In the genomic region with DNA sequence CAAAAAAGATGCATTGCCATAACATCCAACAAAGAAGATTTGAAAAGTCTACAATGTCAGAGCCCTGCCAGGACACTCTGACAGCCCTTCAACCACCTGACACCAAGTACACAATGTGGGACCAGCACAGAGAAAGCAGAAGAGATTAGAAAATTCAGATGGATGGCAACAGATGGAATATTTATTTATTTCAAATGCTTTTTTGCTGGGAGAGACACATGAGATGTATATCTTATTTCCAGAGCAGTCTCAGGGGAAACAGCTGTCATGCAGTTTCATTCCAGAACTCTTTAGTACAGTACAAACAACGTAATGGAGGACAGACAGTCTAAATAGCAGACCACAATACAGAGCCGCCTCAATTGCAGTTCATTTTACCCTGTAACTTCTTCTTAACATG, we compare ENCODE assay signal across 2 cellular contexts.
TF ChIP-seq lines count a peak whose summit lies in the region.

No MANE protein-coding gene starts in this region.

TF ChIP-seq in HepG2, 621 proteins besides CTCF, POLR2A, EP300 and RAD21:
- TF ChIP-seq ETV6 (CRISPR knock-in tag; conservative IDR thresholded peaks at IDR 0.05) (no peak), EZH2 (conservative IDR thresholded peaks at IDR 0.05; ENCODE audit: low read depth, low read length) (no peak), SMC3 (IDR thresholded peaks at IDR 0.05; ENCODE audit: low read length) (no peak), PCBP1 (IDR thresholded peaks at IDR 0.05; ENCODE audit: borderline replicate concordance, low read depth, low read length) (no peak), ZNF335 (CRISPR knock-in tag; IDR thresholded peaks at IDR 0.05) (no peak), HMG20A (CRISPR knock-in tag; IDR thresholded peaks at IDR 0.05; ENCODE audit: borderline replicate concordance) (no peak), ZNF782 (CRISPR knock-in tag; IDR thresholded peaks at IDR 0.05; ENCODE audit: borderline replicate concordance) (no peak), ZNF138 (CRISPR knock-in tag; IDR thresholded peaks at IDR 0.05; ENCODE audit: low read depth) (no peak), ZNF546 (CRISPR knock-in tag; conservative IDR thresholded peaks at IDR 0.05) (no peak), DNMT1 (CRISPR knock-in tag; IDR thresholded peaks at IDR 0.05) (no peak), SP1 (IDR thresholded peaks at IDR 0.05) (no peak), SP1 (CRISPR knock-in tag; IDR thresholded peaks at IDR 0.05) (no peak), KDM6A (CRISPR knock-in tag; IDR thresholded peaks at IDR 0.05; ENCODE audit: low read depth) (no peak), ZNF44 (CRISPR knock-in tag; IDR thresholded peaks at IDR 0.05) (no peak), ZNF296 (CRISPR knock-in tag; conservative IDR thresholded peaks at IDR 0.05) (no peak), KDM3A (CRISPR knock-in tag; IDR thresholded peaks at IDR 0.05; ENCODE audit: low read depth) (no peak), SP5 (CRISPR knock-in tag; IDR thresholded peaks at IDR 0.05; ENCODE audit: borderline replicate concordance, low read depth) (no peak), MTF2 (CRISPR knock-in tag; IDR thresholded peaks at IDR 0.05; ENCODE audit: borderline replicate concordance) (no peak)
- TF ChIP-seq, protein P1, sequence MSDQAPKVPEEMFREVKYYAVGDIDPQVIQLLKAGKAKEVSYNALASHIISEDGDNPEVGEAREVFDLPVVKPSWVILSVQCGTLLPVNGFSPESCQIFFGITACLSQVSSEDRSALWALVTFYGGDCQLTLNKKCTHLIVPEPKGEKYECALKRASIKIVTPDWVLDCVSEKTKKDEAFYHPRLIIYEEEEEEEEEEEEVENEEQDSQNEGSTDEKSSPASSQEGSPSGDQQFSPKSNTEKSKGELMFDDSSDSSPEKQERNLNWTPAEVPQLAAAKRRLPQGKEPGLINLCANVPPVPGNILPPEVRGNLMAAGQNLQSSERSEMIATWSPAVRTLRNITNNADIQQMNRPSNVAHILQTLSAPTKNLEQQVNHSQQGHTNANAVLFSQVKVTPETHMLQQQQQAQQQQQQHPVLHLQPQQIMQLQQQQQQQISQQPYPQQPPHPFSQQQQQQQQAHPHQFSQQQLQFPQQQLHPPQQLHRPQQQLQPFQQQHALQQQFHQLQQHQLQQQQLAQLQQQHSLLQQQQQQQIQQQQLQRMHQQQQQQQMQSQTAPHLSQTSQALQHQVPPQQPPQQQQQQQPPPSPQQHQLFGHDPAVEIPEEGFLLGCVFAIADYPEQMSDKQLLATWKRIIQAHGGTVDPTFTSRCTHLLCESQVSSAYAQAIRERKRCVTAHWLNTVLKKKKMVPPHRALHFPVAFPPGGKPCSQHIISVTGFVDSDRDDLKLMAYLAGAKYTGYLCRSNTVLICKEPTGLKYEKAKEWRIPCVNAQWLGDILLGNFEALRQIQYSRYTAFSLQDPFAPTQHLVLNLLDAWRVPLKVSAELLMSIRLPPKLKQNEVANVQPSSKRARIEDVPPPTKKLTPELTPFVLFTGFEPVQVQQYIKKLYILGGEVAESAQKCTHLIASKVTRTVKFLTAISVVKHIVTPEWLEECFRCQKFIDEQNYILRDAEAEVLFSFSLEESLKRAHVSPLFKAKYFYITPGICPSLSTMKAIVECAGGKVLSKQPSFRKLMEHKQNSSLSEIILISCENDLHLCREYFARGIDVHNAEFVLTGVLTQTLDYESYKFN (CRISPR knock-in tag; conservative IDR thresholded peaks at IDR 0.05), result no peak
- TF ChIP-seq, protein P2, sequence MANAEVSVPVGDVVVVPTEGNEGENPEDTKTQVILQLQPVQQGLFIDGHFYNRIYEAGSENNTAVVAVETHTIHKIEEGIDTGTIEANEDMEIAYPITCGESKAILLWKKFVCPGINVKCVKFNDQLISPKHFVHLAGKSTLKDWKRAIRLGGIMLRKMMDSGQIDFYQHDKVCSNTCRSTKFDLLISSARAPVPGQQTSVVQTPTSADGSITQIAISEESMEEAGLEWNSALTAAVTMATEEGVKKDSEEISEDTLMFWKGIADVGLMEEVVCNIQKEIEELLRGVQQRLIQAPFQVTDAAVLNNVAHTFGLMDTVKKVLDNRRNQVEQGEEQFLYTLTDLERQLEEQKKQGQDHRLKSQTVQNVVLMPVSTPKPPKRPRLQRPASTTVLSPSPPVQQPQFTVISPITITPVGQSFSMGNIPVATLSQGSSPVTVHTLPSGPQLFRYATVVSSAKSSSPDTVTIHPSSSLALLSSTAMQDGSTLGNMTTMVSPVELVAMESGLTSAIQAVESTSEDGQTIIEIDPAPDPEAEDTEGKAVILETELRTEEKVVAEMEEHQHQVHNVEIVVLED (CRISPR knock-in tag; IDR thresholded peaks at IDR 0.05; ENCODE audit: borderline replicate concordance), result no peak

TF ChIP-seq in WTC11, 78 proteins besides CTCF, POLR2A, EP300 and RAD21:
- TF ChIP-seq, protein P3, sequence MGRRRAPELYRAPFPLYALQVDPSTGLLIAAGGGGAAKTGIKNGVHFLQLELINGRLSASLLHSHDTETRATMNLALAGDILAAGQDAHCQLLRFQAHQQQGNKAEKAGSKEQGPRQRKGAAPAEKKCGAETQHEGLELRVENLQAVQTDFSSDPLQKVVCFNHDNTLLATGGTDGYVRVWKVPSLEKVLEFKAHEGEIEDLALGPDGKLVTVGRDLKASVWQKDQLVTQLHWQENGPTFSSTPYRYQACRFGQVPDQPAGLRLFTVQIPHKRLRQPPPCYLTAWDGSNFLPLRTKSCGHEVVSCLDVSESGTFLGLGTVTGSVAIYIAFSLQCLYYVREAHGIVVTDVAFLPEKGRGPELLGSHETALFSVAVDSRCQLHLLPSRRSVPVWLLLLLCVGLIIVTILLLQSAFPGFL (CRISPR knock-in tag; IDR thresholded peaks at IDR 0.05; ENCODE audit: borderline replicate concordance), result no peak
- TF ChIP-seq NFATC4 (CRISPR knock-in tag; IDR thresholded peaks at IDR 0.05) (no peak), ATF1 (CRISPR knock-in tag; IDR thresholded peaks at IDR 0.05) (no peak), ZNF317 (CRISPR knock-in tag; IDR thresholded peaks at IDR 0.05; ENCODE audit: borderline replicate concordance, low read depth) (no peak), ZNF121 (CRISPR knock-in tag; IDR thresholded peaks at IDR 0.05) (no peak), JUN (CRISPR knock-in tag; IDR thresholded peaks at IDR 0.05) (no peak)
- TF ChIP-seq, protein P4, sequence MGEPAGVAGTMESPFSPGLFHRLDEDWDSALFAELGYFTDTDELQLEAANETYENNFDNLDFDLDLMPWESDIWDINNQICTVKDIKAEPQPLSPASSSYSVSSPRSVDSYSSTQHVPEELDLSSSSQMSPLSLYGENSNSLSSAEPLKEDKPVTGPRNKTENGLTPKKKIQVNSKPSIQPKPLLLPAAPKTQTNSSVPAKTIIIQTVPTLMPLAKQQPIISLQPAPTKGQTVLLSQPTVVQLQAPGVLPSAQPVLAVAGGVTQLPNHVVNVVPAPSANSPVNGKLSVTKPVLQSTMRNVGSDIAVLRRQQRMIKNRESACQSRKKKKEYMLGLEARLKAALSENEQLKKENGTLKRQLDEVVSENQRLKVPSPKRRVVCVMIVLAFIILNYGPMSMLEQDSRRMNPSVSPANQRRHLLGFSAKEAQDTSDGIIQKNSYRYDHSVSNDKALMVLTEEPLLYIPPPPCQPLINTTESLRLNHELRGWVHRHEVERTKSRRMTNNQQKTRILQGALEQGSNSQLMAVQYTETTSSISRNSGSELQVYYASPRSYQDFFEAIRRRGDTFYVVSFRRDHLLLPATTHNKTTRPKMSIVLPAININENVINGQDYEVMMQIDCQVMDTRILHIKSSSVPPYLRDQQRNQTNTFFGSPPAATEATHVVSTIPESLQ (CRISPR knock-in tag; IDR thresholded peaks at IDR 0.05), result no peak
- TF ChIP-seq, protein P5, sequence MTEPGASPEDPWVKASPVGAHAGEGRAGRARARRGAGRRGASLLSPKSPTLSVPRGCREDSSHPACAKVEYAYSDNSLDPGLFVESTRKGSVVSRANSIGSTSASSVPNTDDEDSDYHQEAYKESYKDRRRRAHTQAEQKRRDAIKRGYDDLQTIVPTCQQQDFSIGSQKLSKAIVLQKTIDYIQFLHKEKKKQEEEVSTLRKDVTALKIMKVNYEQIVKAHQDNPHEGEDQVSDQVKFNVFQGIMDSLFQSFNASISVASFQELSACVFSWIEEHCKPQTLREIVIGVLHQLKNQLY (CRISPR knock-in tag; IDR thresholded peaks at IDR 0.05), result no peak
- TF ChIP-seq, protein P6, sequence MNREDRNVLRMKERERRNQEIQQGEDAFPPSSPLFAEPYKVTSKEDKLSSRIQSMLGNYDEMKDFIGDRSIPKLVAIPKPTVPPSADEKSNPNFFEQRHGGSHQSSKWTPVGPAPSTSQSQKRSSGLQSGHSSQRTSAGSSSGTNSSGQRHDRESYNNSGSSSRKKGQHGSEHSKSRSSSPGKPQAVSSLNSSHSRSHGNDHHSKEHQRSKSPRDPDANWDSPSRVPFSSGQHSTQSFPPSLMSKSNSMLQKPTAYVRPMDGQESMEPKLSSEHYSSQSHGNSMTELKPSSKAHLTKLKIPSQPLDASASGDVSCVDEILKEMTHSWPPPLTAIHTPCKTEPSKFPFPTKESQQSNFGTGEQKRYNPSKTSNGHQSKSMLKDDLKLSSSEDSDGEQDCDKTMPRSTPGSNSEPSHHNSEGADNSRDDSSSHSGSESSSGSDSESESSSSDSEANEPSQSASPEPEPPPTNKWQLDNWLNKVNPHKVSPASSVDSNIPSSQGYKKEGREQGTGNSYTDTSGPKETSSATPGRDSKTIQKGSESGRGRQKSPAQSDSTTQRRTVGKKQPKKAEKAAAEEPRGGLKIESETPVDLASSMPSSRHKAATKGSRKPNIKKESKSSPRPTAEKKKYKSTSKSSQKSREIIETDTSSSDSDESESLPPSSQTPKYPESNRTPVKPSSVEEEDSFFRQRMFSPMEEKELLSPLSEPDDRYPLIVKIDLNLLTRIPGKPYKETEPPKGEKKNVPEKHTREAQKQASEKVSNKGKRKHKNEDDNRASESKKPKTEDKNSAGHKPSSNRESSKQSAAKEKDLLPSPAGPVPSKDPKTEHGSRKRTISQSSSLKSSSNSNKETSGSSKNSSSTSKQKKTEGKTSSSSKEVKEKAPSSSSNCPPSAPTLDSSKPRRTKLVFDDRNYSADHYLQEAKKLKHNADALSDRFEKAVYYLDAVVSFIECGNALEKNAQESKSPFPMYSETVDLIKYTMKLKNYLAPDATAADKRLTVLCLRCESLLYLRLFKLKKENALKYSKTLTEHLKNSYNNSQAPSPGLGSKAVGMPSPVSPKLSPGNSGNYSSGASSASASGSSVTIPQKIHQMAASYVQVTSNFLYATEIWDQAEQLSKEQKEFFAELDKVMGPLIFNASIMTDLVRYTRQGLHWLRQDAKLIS (CRISPR knock-in tag; IDR thresholded peaks at IDR 0.05; ENCODE audit: borderline replicate concordance), result no peak
- TF ChIP-seq, protein P7, sequence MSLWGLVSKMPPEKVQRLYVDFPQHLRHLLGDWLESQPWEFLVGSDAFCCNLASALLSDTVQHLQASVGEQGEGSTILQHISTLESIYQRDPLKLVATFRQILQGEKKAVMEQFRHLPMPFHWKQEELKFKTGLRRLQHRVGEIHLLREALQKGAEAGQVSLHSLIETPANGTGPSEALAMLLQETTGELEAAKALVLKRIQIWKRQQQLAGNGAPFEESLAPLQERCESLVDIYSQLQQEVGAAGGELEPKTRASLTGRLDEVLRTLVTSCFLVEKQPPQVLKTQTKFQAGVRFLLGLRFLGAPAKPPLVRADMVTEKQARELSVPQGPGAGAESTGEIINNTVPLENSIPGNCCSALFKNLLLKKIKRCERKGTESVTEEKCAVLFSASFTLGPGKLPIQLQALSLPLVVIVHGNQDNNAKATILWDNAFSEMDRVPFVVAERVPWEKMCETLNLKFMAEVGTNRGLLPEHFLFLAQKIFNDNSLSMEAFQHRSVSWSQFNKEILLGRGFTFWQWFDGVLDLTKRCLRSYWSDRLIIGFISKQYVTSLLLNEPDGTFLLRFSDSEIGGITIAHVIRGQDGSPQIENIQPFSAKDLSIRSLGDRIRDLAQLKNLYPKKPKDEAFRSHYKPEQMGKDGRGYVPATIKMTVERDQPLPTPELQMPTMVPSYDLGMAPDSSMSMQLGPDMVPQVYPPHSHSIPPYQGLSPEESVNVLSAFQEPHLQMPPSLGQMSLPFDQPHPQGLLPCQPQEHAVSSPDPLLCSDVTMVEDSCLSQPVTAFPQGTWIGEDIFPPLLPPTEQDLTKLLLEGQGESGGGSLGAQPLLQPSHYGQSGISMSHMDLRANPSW (CRISPR knock-in tag; conservative IDR thresholded peaks at IDR 0.05; ENCODE audit: low read depth), result no peak
- TF ChIP-seq, protein P8, sequence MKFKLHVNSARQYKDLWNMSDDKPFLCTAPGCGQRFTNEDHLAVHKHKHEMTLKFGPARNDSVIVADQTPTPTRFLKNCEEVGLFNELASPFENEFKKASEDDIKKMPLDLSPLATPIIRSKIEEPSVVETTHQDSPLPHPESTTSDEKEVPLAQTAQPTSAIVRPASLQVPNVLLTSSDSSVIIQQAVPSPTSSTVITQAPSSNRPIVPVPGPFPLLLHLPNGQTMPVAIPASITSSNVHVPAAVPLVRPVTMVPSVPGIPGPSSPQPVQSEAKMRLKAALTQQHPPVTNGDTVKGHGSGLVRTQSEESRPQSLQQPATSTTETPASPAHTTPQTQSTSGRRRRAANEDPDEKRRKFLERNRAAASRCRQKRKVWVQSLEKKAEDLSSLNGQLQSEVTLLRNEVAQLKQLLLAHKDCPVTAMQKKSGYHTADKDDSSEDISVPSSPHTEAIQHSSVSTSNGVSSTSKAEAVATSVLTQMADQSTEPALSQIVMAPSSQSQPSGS (CRISPR knock-in tag; IDR thresholded peaks at IDR 0.05; ENCODE audit: borderline replicate concordance, low read depth), result no peak
- TF ChIP-seq, protein P9, sequence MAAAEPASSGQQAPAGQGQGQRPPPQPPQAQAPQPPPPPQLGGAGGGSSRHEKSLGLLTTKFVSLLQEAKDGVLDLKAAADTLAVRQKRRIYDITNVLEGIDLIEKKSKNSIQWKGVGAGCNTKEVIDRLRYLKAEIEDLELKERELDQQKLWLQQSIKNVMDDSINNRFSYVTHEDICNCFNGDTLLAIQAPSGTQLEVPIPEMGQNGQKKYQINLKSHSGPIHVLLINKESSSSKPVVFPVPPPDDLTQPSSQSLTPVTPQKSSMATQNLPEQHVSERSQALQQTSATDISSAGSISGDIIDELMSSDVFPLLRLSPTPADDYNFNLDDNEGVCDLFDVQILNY (CRISPR knock-in tag; IDR thresholded peaks at IDR 0.05), result no peak
